In genomic region chr3:170357920-170358854, GRCh38 we compare ENCODE assay signal across 8 cellular contexts. TPM values are rescaled to one million over a fixed set of nuclear protein-coding genes. Genes with fewer than 3 reads are reported as not detected.
DNase-seq lines count a peak whose midpoint lies in the region; ATAC-seq and TF ChIP-seq lines count a peak whose summit lies in the region.

No MANE protein-coding gene starts in this region.

- peaks cover 47% of the 10 kb centered on the region for H3K4me1 Mint-ChIP-seq in neural progenitor cell

- H3K27ac Mint-ChIP-seq in neural progenitor cell, result peak overlapping the region; percentile 89

- peaks cover 4% of the 10 kb centered on the region for H3K27me3 Mint-ChIP-seq in neural progenitor cell (ENCODE audit: insufficient read depth, low read depth)

- H3K4me3 ChIP-seq in PC-9 (peak overlapping the region; percentile 74), fibroblast of villous mesenchyme (ENCODE audit: low read depth, low read length) (peak overlapping the region; percentile 86), neural progenitor cell (peak overlapping the region; percentile 76), stomach smooth muscle (ENCODE audit: low read length in 2 of 2) (peak overlapping the region; percentile 57 to 82)

- intact Hi-C loops in PC-9 (cut with micrococcal nuclease; ENCODE audit: unreplicated experiment), result loop anchor here (1.0 to 2.0 kb wide), 7 partner anchors 14 to 585 kb away; partner anchors contain the start of gene MYNN

- TSS peak; percentile 63 for BruUV-seq in PC-9 (replicated peaks; lab: Mats Ljungman, UMichigan)

- H3K36me3 ChIP-seq in PC-9 (ENCODE audit: low read depth) (peaks cover 31% of the 10 kb centered on the region), neural progenitor cell (no peaks in the 10 kb centered on the region), stomach smooth muscle (ENCODE audit: control insufficient read depth in 2 of 2, insufficient read depth in 2 of 2, low read length in 2 of 2) (peaks cover 2 to 4% of the 10 kb centered on the region in 2 donors)

- H3K9me3 Mint-ChIP-seq in neural progenitor cell, result peaks cover 3% of the 10 kb centered on the region

- H3K27ac ChIP-seq in PC-9 (peak overlapping the region; percentile 79), neural progenitor cell (peak overlapping the region; percentile 87), stomach smooth muscle (ENCODE audit: low read length) (peak overlapping the region; percentile 95)

- H3K4me3 Mint-ChIP-seq in neural progenitor cell, result peak overlapping the region; percentile 93

- in situ Hi-C loops in ACHN (cut with HindIII; ENCODE audit: low pct_ligation_motif_present, low pct_unique_long_range_greater_than_20kb, low sequenced_read_pairs), result no loop called here

- TF ChIP-seq CTCF in PC-9 (conservative IDR thresholded peaks at IDR 0.05) (peak; percentile 58), fibroblast of villous mesenchyme (IDR thresholded peaks at IDR 0.05; ENCODE audit: insufficient read depth, low read depth, low read length) (peak; percentile 37), neural progenitor cell (IDR thresholded peaks at IDR 0.05) (peak; percentile 51)

- POLR2A ChIA-PET in PC-9 (lab: Charles Lee; ENCODE audit: unreplicated experiment), result interaction anchor here (0.5 to 2.0 kb wide), 6 partner anchors 28 to 459 kb away, joined by 3 to 38 read pairs (median 8); no protein-coding TSS in a partner anchor

- no peaks in the 10 kb centered on the region for H3K9me2 ChIP-seq in PC-9 (ENCODE audit: insufficient read depth)

- H3K4me1 ChIP-seq in PC-9 (replicated peaks; ENCODE audit: insufficient read depth), result peaks cover 70% of the 10 kb centered on the region
- H3K4me1 ChIP-seq in neural progenitor cell, result peaks cover 19% of the 10 kb centered on the region
- H3K4me1 ChIP-seq in stomach smooth muscle (ENCODE audit: control insufficient read depth, insufficient read depth, low read length), result peaks cover 6% of the 10 kb centered on the region

- no peaks in the 10 kb centered on the region for H3K9me3 ChIP-seq in PC-9 (ENCODE audit: insufficient read depth, low read depth)
- no peaks in the 10 kb centered on the region for H3K9me3 ChIP-seq in neural progenitor cell (ENCODE audit: low read depth)
- no peaks in the 10 kb centered on the region for H3K9me3 ChIP-seq in stomach smooth muscle (ENCODE audit: control insufficient read depth in 2 of 2, low read length in 2 of 2)

- H2AFZ ChIP-seq in PC-9, result peak overlapping the region; percentile 84
- peak overlapping the region; percentile 67 for H2AFZ ChIP-seq in neural progenitor cell (replicated peaks)

- DNase-seq in ACHN (peak; percentile 70), PC-9 (peak; percentile 71 to 95), fibroblast of villous mesenchyme (ENCODE audit: low read depth) (peak; percentile 83), neural progenitor cell (ENCODE audit: low spot score) (peak; percentile 75)
- DNase-seq in activated T-helper 9 cell treated with anti-CD3 and anti-CD28 coated beads, Interleukin-2, amount 50 U/mL, for 16 hours (ENCODE audit: low read depth), result peak; percentile 71

- H4K20me1 ChIP-seq in PC-9 (ENCODE audit: insufficient read depth) (peaks cover 32% of the 10 kb centered on the region; the same call in 1 of the 2 replicates), neural progenitor cell (ENCODE audit: low read depth) (no peaks in the 10 kb centered on the region)

- peaks cover 27% of the 10 kb centered on the region for H3K36me3 Mint-ChIP-seq in neural progenitor cell

- H3K9ac ChIP-seq in neural progenitor cell (peak overlapping the region; percentile 27), stomach smooth muscle (ENCODE audit: low read length in 2 of 2) (peak overlapping the region; percentile 80 to 81)

- H3K79me2 ChIP-seq in PC-9 (ENCODE audit: low read depth) (peaks cover 55% of the 10 kb centered on the region), neural progenitor cell (ENCODE audit: low read depth) (peaks cover 35% of the 10 kb centered on the region)

- peak; percentile 20 for ATAC-seq in GM18517 (IDR thresholded peaks at IDR 0.05; ENCODE audit: unreplicated experiment)
- ATAC-seq in HG03439 (IDR thresholded peaks at IDR 0.05; ENCODE audit: unreplicated experiment), result peak; percentile 16

- CTCF ChIA-PET in PC-9 (lab: Charles Lee), result interaction anchor here (0.6 to 0.7 kb wide), 2 partner anchors 16 to 478 kb away, joined by 6 to 11 read pairs; no protein-coding TSS in a partner anchor

- H3K4me2 ChIP-seq in PC-9, result peak overlapping the region; percentile 82
- H3K4me2 ChIP-seq in neural progenitor cell, result peak overlapping the region; percentile 84

- H3K27me3 ChIP-seq in PC-9 (ENCODE audit: insufficient read depth, low read depth) (no peaks in the 10 kb centered on the region), neural progenitor cell (peaks cover 21% of the 10 kb centered on the region), stomach smooth muscle (ENCODE audit: control insufficient read depth in 1 of 2, insufficient read depth in 2 of 2, low read length in 2 of 2) (no peaks in the 10 kb centered on the region)

- H3F3A ChIP-seq in PC-9 (ENCODE audit: insufficient read depth, low read depth) (peaks cover 36% of the 10 kb centered on the region), neural progenitor cell (ENCODE audit: low read depth) (peaks cover 33% of the 10 kb centered on the region)

RNA-seq across cellular contexts. Expression of gene SKIL, which starts 0.7 kb away (rescaled TPM):
- total RNA-seq in PC-9 (2021) (119 and 138 TPM in 2 replicates), fibroblast of villous mesenchyme (95.9 and 96.3 TPM in 2 replicates), neural progenitor cell (ENCODE audit: low replicate concordance) (18.0 and 26.6 TPM in 2 replicates)

Comparison
In these comparisons a context has a peak if more than half of its experiments do, and no peak if none do; other contexts are left out.
1. Peak in every context shown above with its lines: DNase-seq, ATAC-seq, H3K4me3 ChIP-seq and H3K27ac ChIP-seq.